ENCODE assay signal across 18 cellular contexts in the genomic region with DNA sequence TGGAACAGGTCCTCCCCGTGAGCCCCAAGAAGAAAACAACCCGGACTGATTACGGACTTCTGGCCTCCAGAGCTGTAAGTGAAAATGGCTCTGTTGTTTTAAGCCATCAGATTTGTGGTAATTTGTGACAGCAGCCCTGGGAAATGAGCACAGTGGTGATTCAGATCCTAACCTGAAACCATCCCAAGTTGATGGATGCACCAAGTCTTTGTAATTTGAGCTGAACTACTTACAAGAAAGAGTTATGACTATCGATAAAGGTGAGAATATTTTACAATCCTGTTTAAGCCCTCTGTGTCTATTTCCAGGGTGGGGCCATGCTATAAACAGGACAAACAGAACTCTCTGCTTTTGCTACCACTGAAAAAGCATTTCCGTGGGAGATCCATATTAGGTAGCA. TPM values are rescaled to one million over a fixed set of nuclear protein-coding genes. Genes with fewer than 3 reads are reported as not detected.
"Had no signal": no experiment of that assay in that cellular context is flagged by ENCODE, and none has a peak within 500 bp of the region (broad histone marks: within the 10 kb centered on the region; RNA-seq: fewer than 3 reads in every experiment).

No MANE protein-coding gene starts in this region.

- H3K36me3 ChIP-seq: adrenal gland, left ventricle myocardium inferior, suprapubic skin, upper lobe of right lung had no signal

- H3K27ac Mint-ChIP-seq: activated CD8-positive, alpha-beta T cell treated with anti-CD3 and anti-CD28 coated beads for 36 hours; memory B cell; stimulated activated naive CD8-positive, alpha-beta T cell treated with anti-CD3 and anti-CD28 coated beads, Interleukin-15, Interleukin-2, amounts not matched to agents 100 ng/mL and 50 ng/mL, for 24 hours; WTC11 had no signal

- H3K4me3 ChIP-seq: adrenal gland, body of pancreas, left ventricle myocardium inferior, suprapubic skin, upper lobe of right lung had no signal

- H3K9me3 ChIP-seq: adrenal gland, body of pancreas, left ventricle myocardium inferior, suprapubic skin, upper lobe of right lung had no signal

- H3K36me3 Mint-ChIP-seq: memory B cell, WTC11 had no signal

- H3K27ac ChIP-seq: adrenal gland, body of pancreas, left ventricle myocardium inferior, suprapubic skin, upper lobe of right lung had no signal

- H3K4me3 Mint-ChIP-seq: activated CD8-positive, alpha-beta T cell treated with anti-CD3 and anti-CD28 coated beads for 36 hours; activated T-cell treated with anti-CD3 and anti-CD28 coated beads, Interleukin-2, amount 50 U/mL, for 4 hours; central memory CD8-positive, alpha-beta T cell; memory B cell; stimulated activated naive CD8-positive, alpha-beta T cell treated with anti-CD3 and anti-CD28 coated beads, Interleukin-15, Interleukin-2, amounts not matched to agents 100 ng/mL and 50 ng/mL, for 24 hours; WTC11 had no signal

- H3K9me3 Mint-ChIP-seq: activated CD8-positive, alpha-beta T cell treated with anti-CD3 and anti-CD28 coated beads for 36 hours; activated T-cell treated with anti-CD3 and anti-CD28 coated beads, Interleukin-2, amount 50 U/mL, for 4 hours; central memory CD8-positive, alpha-beta T cell; memory B cell; stimulated activated naive CD8-positive, alpha-beta T cell treated with anti-CD3 and anti-CD28 coated beads, Interleukin-15, Interleukin-2, amounts not matched to agents 100 ng/mL and 50 ng/mL, for 24 hours; WTC11 had no signal

- ATAC-seq: activated CD8-positive, alpha-beta T cell treated with anti-CD3 and anti-CD28 coated beads for 36 hours; activated T-cell treated with anti-CD3 and anti-CD28 coated beads, Interleukin-2, amount 50 U/mL, for 4 hours; body of pancreas; sciatic nerve; upper lobe of right lung; WTC11 had no signal

- DNase-seq: activated CD4-positive, alpha-beta T cell treated with anti-CD3 and anti-CD28 coated beads for 48 hours; activated CD8-positive, alpha-beta T cell treated with anti-CD3 and anti-CD28 coated beads for 36 hours; activated effector memory CD4-positive, alpha-beta T cell treated with Interleukin-2 at 50 U/mL for 16 hours; activated naive CD4-positive, alpha-beta T cell treated with anti-CD3 and anti-CD28 coated beads, Interleukin-2, amount 50 U/mL, for 16 hours; activated T-cell treated with anti-CD3 and anti-CD28 coated beads, Interleukin-2, amount 50 U/mL, for 4 hours; adrenal gland; body of pancreas; effector memory CD4-positive, alpha-beta T cell; hippocampal formation; left ventricle myocardium inferior; T-helper 2 cell; upper lobe of right lung had no signal

- H3K27me3 ChIP-seq: adrenal gland, body of pancreas, suprapubic skin, upper lobe of right lung had no signal

- H3K4me1 Mint-ChIP-seq: central memory CD8-positive, alpha-beta T cell had no signal

RNA-seq across cellular contexts. Expression of gene RIN2, which starts 19.1 kb away (rescaled TPM):
- total RNA-seq: activated CD8-positive, alpha-beta T cell treated with anti-CD3 and anti-CD28 coated beads for 36 hours had no signal
